Comparison of ENCODE assay signal across 9 cellular contexts in the genomic region with DNA sequence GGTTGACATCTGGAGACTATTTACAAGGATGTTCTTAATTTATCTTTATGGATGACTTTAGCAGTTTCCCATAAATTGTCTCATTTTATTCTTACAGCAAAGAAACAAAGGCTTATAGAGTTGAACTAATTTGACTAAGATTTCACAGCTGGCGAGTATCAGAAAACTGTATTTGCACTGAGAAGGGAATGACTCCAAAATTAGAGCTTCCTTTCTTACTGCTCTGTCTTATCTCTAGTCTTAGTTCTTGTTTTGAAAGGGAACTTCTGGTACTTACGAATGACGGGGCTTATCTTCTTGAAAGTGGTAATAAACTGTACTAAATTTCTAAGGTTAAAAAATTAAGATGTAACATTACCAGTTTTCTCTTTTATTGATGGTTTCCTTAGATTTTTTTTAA.
A peak's percentile ranks its signal among the peaks of the same experiment; 100 is the strongest.
DNase-seq lines count a peak whose midpoint lies in the region; ATAC-seq lines count a peak whose summit lies in the region.
"Had no signal": no experiment of that assay in that cellular context is flagged by ENCODE, and none has a peak within 500 bp of the region (broad histone marks: within the 10 kb centered on the region; RNA-seq: fewer than 3 reads in every experiment).

No MANE protein-coding gene starts in this region.

- intact Hi-C loops in posterior cingulate gyrus (cut with DNase I), result no loop called here

- peak; percentile 78 for ATAC-seq in GM18909 (IDR thresholded peaks at IDR 0.05; ENCODE audit: poor library complexity, unreplicated experiment)
- ATAC-seq in HG02798 (IDR thresholded peaks at IDR 0.05; ENCODE audit: poor library complexity, unreplicated experiment), result peak; percentile 88

- H3K4me3 ChIP-seq in rectal smooth muscle tissue (ENCODE audit: low read length), result no peak overlapping the region

- peaks cover 39% of the 10 kb centered on the region for H3K4me1 ChIP-seq in rectal smooth muscle tissue (ENCODE audit: control insufficient read depth, insufficient read depth, low read length)

- peak overlapping the region; percentile 67 for H3K27ac ChIP-seq in rectal smooth muscle tissue (ENCODE audit: low read depth, low read length)
- H3K27ac ChIP-seq in caudate nucleus (ENCODE audit: low read depth, low read length), result no peak overlapping the region

- peak; percentile 42 for DNase-seq in SIG-M5 (lab: John Stamatoyannopoulos, UW)
- no peak for DNase-seq in AG08396 (ENCODE audit: low spot score)
- DNase-seq in UCSD-AML1 (lab: John Stamatoyannopoulos, UW; ENCODE audit: unreplicated experiment), result no peak
- no peak for DNase-seq in posterior cingulate gyrus
- DNase-seq in caudate nucleus (lab: John Stamatoyannopoulos, UW), result no peak
- DNase-seq: activated CD4-positive, CD25-positive, alpha-beta regulatory T cell treated with anti-CD3 and anti-CD28 coated beads, Interleukin-2, amount 50 U/mL, for 72 hours had no signal

- H3K27me3 ChIP-seq in rectal smooth muscle tissue (ENCODE audit: control insufficient read depth, insufficient read depth, low read length), result no peaks in the 10 kb centered on the region

- no peak overlapping the region for H3K9ac ChIP-seq in rectal smooth muscle tissue (ENCODE audit: low read length)

- no peaks in the 10 kb centered on the region for H3K36me3 ChIP-seq in rectal smooth muscle tissue (ENCODE audit: control insufficient read depth, insufficient read depth, low read length)
